ENCODE assay signal across 8 cellular contexts in genomic region chr5:28344803-28345433, GRCh38.
DNase-seq lines count a peak whose midpoint lies in the region; ATAC-seq, FAIRE-seq and TF ChIP-seq lines count a peak whose summit lies in the region.

No MANE protein-coding gene starts in this region.

- H3K4ac ChIP-seq in H9 (ENCODE audit: low read depth, low read length) (no peak overlapping the region), H1 (replicated peaks; ENCODE audit: insufficient read length, low read depth, low read length) (no peak overlapping the region)

- no CpG with 5 or more reads among the region's 5 CpGs for WGBS in H9 (ENCODE audit: extremely low coverage, insufficient read length, low lambda C conversion rate)
- WGBS in H1 (ENCODE audit: extremely low coverage in 1 of 2, insufficient coverage in 1 of 2, insufficient read length in 1 of 2, insufficient replicate concordance in 2 of 2, low coverage in 1 of 2, low lambda C conversion rate in 2 of 2, missing lambda C conversion rate in 1 of 2), 2 experiments = 28% methylated on average over 5 of the region's 5 CpGs; no CpG with 5 or more reads in 1 of the 2 experiments
- 19% methylated on average over 5 of the region's 5 CpGs for whole genome bisulfite sequencing in smooth muscle cell (ENCODE audit: low lambda C conversion rate)

- no peak overlapping the region for H3K18ac ChIP-seq in H9 (ENCODE audit: insufficient read length, low read depth, low read length)
- H3K18ac ChIP-seq in H1 (ENCODE audit: extremely low read depth, low read length) = no peak overlapping the region

- H2BK120ac ChIP-seq in H9 (ENCODE audit: low read depth, low read length, poor library complexity, severe bottlenecking) (no peak overlapping the region), H1 (replicated peaks; ENCODE audit: low read depth, low read length) (no peak overlapping the region)

- H3K9ac ChIP-seq in H9 (ENCODE audit: extremely low read depth, insufficient read length, low read length) = no peak overlapping the region
- no peak overlapping the region for H3K9ac ChIP-seq in H1 (replicated peaks in 1 of 4; ENCODE audit: extremely low read depth in 1 of 4, low read depth in 3 of 4, low read length in 3 of 4)
- peak overlapping the region; percentile 47 for H3K9ac ChIP-seq in smooth muscle cell (ENCODE audit: low read depth)

- H3K79me1 ChIP-seq in H9 (ENCODE audit: insufficient read depth, low read depth, low read length, poor library complexity, severe bottlenecking) (no peaks in the 10 kb centered on the region), H1 (ENCODE audit: low read depth, low read length) (no peaks in the 10 kb centered on the region)

- CTCF ChIA-PET in H1 (lab: Charles Lee; ENCODE audit: partially characterized antibody) = interaction anchor here (0.6 to 3.8 kb wide), 32 partner anchors 9 to 1257 kb away, joined by 3 to 22 read pairs (median 4); no protein-coding TSS in a partner anchor
- CTCF ChIA-PET in T-cell (lab: Charles Lee) = no interaction called here

- H3K36me3 ChIP-seq in H1 (ENCODE audit: control insufficient read depth in 2 of 4, insufficient read depth in 4 of 4, low read length in 3 of 4) (no peaks in the 10 kb centered on the region), smooth muscle cell (ENCODE audit: low read depth) (no peaks in the 10 kb centered on the region)

- peak; percentile 90 for FAIRE-seq in H1 (lab: Jason Lieb, UNC)

- H3K27me3 Mint-ChIP-seq in H9 (ENCODE audit: low read depth) (no peaks in the 10 kb centered on the region), T-cell (no peaks in the 10 kb centered on the region)
- H3K27me3 Mint-ChIP-seq in activated naive CD8-positive, alpha-beta T cell treated with anti-CD3 and anti-CD28 coated beads, Interleukin-2, amount 50 U/mL, for 24 hours = no peaks in the 10 kb centered on the region

- H4K20me1 ChIP-seq in H9 (ENCODE audit: control insufficient read depth, insufficient read depth, insufficient read length) (no peaks in the 10 kb centered on the region), H1 (replicated peaks in 1 of 2; ENCODE audit: control insufficient read depth in 1 of 2, insufficient read depth in 2 of 2, low read length in 2 of 2) (no peaks in the 10 kb centered on the region), smooth muscle cell (ENCODE audit: low read depth) (no peaks in the 10 kb centered on the region)

- peak; percentile 85 to 86 for TF ChIP-seq RAD21 in H1 (IDR thresholded peaks at IDR 0.05 in 1 of 2, conservative IDR thresholded peaks at IDR 0.05 in 1 of 2; ENCODE audit: low read depth in 2 of 2, low read length in 2 of 2)

- H3K23me2 ChIP-seq in H9 (ENCODE audit: insufficient read length, low read depth, low read length, poor library complexity, severe bottlenecking) (no peaks in the 10 kb centered on the region), H1 (ENCODE audit: low read depth, low read length) (no peaks in the 10 kb centered on the region)

- H3F3A ChIP-seq in smooth muscle cell (ENCODE audit: low read depth) = no peaks in the 10 kb centered on the region

- TF ChIP-seq POLR2A in H1 (IDR thresholded peaks at IDR 0.05; ENCODE audit: control extremely low read depth in 1 of 2, low read depth in 2 of 2, low read length in 2 of 2) = no peak

- H4K5ac ChIP-seq in H9 (ENCODE audit: insufficient read length, low read depth, low read length) (no peak overlapping the region), H1 (ENCODE audit: insufficient read length, low read depth, low read length) (no peak overlapping the region)

- H2AFZ ChIP-seq in H9 (ENCODE audit: low read length) = no peak overlapping the region
- H2AFZ ChIP-seq in H1 (ENCODE audit: low read length) = peak overlapping the region; percentile 80; the same call in 1 of the 2 replicates
- H2AFZ ChIP-seq in smooth muscle cell (ENCODE audit: low read depth) = peak overlapping the region; percentile 82

- peak; percentile 49 for DNase-seq in A172 (ENCODE audit: low spot score)
- peak; percentile 29 for DNase-seq in H9
- DNase-seq in NCI-H82 treated with DMSO at 0.1 percent for 48 hours (lab: John Stamatoyannopoulos, UW; ENCODE audit: unreplicated experiment) = peak; percentile 53
- DNase-seq in H1 (ENCODE audit: low read depth in 1 of 2, low spot score in 2 of 2) = peak in 1 of 2 experiments; percentile 2
- no peak for DNase-seq in smooth muscle cell (lab: John Stamatoyannopoulos, UW; ENCODE audit: unreplicated experiment)
- DNase-seq in GM19240 (ENCODE audit: insufficient read length, low spot score) = no peak
- no peak for DNase-seq in T-cell
- DNase-seq in activated naive CD8-positive, alpha-beta T cell treated with anti-CD3 and anti-CD28 coated beads, Interleukin-2, amount 50 U/mL, for 24 hours = no peak

- H3K36me3 Mint-ChIP-seq in H9 (ENCODE audit: insufficient read depth in 1 of 3, low read depth in 3 of 3) = peaks cover 0 to 10% (median 3%) of the 10 kb centered on the region in 3 experiments; a peak in 2 of 7 replicates
- H3K36me3 Mint-ChIP-seq in T-cell = no peaks in the 10 kb centered on the region
- H3K36me3 Mint-ChIP-seq in activated naive CD8-positive, alpha-beta T cell treated with anti-CD3 and anti-CD28 coated beads, Interleukin-2, amount 50 U/mL, for 24 hours (ENCODE audit: low read depth) = no peaks in the 10 kb centered on the region

- H3K27me3 ChIP-seq in H9 (ENCODE audit: insufficient read depth, low read length) (no peaks in the 10 kb centered on the region), H1 (replicated peaks in 1 of 4; ENCODE audit: control insufficient read depth in 3 of 4, extremely low read depth in 1 of 4, insufficient read depth in 3 of 4, low read length in 3 of 4) (no peaks in the 10 kb centered on the region), smooth muscle cell (ENCODE audit: low read depth) (no peaks in the 10 kb centered on the region)

- POLR2A ChIA-PET in H1 (lab: Charles Lee; ENCODE audit: partially characterized antibody) (interaction anchor here (0.9 kb wide), 1 partner anchor 11 kb away, joined by 3 read pairs; no protein-coding TSS in a partner anchor), T-cell (lab: Charles Lee) (no interaction called here)

- no peak overlapping the region for H2BK12ac ChIP-seq in H9 (ENCODE audit: insufficient read length, low read depth, low read length)
- no peak overlapping the region for H2BK12ac ChIP-seq in H1 (ENCODE audit: low read depth, low read length)

- H3K14ac ChIP-seq in H9 (ENCODE audit: insufficient read depth, low read length) = no peak overlapping the region
- H3K14ac ChIP-seq in H1 (ENCODE audit: insufficient read length) = no peak overlapping the region

- H3T11ph ChIP-seq in H9 (ENCODE audit: low read length) = no peak overlapping the region

- H3K9me3 Mint-ChIP-seq in H9 (peaks cover 3 to 10% of the 10 kb centered on the region in 2 experiments; a peak in 3 of 5 replicates), T-cell (peaks cover 12 to 15% (median 12%) of the 10 kb centered on the region in 3 donors)
- peaks cover 13% of the 10 kb centered on the region for H3K9me3 Mint-ChIP-seq in activated naive CD8-positive, alpha-beta T cell treated with anti-CD3 and anti-CD28 coated beads, Interleukin-2, amount 50 U/mL, for 24 hours

- no peak overlapping the region for H4K8ac ChIP-seq in H9 (replicated peaks; ENCODE audit: insufficient read length, low read depth, low read length)
- H4K8ac ChIP-seq in H1 (ENCODE audit: extremely low read depth, insufficient read depth, low read length) = no peak overlapping the region

- no peaks in the 10 kb centered on the region for H3K4me1 ChIP-seq in H9 (ENCODE audit: insufficient read depth, low read length)
- H3K4me1 ChIP-seq in H1 (replicated peaks in 1 of 4; ENCODE audit: control insufficient read depth in 3 of 4, insufficient read depth in 4 of 4, low read length in 3 of 4) = no peaks in the 10 kb centered on the region
- H3K4me1 ChIP-seq in smooth muscle cell (ENCODE audit: low read depth) = no peaks in the 10 kb centered on the region

- H3K4me3 ChIP-seq in H1 (ENCODE audit: extremely low read depth in 1 of 4, insufficient read depth in 2 of 4, low read depth in 3 of 4, low read length in 4 of 4) (no peak overlapping the region), smooth muscle cell (peak overlapping the region; percentile 38)

- H2BK15ac ChIP-seq in H9 (ENCODE audit: low read depth, low read length) (no peak overlapping the region), H1 (ENCODE audit: low read length) (no peak overlapping the region)

- H3K4me1 Mint-ChIP-seq in H9 (no peaks in the 10 kb centered on the region), T-cell (no peaks in the 10 kb centered on the region)
- no peaks in the 10 kb centered on the region for H3K4me1 Mint-ChIP-seq in activated naive CD8-positive, alpha-beta T cell treated with anti-CD3 and anti-CD28 coated beads, Interleukin-2, amount 50 U/mL, for 24 hours

- H3K27ac Mint-ChIP-seq in H9 (no peak overlapping the region), T-cell (no peak overlapping the region)
- H3K27ac Mint-ChIP-seq in activated naive CD8-positive, alpha-beta T cell treated with anti-CD3 and anti-CD28 coated beads, Interleukin-2, amount 50 U/mL, for 24 hours = no peak overlapping the region

- H3K9me3 ChIP-seq in H9 (ENCODE audit: control insufficient read depth, low read depth, low read length) (no peaks in the 10 kb centered on the region), H1 (ENCODE audit: insufficient read depth in 2 of 2, low read depth in 1 of 2, low read length in 1 of 2) (no peaks in the 10 kb centered on the region), smooth muscle cell (replicated peaks; ENCODE audit: low read depth) (no peaks in the 10 kb centered on the region)

- H3K27ac ChIP-seq in H9 (ENCODE audit: insufficient read length, low read depth, low read length) = no peak overlapping the region
- no peak overlapping the region for H3K27ac ChIP-seq in H1 (ENCODE audit: low read depth, low read length)
- H3K27ac ChIP-seq in smooth muscle cell (ENCODE audit: low read depth) = no peak overlapping the region

- no peak for TF ChIP-seq EP300 in H1 (IDR thresholded peaks at IDR 0.05; ENCODE audit: borderline replicate concordance in 1 of 2, low read depth in 2 of 2, low read length in 2 of 2)

- H3K79me2 ChIP-seq in H9 (ENCODE audit: insufficient read depth, low read length) = no peaks in the 10 kb centered on the region
- no peaks in the 10 kb centered on the region for H3K79me2 ChIP-seq in H1 (ENCODE audit: control insufficient read depth in 1 of 2, insufficient read depth in 2 of 2, low read length in 2 of 2)
- H3K79me2 ChIP-seq in smooth muscle cell (ENCODE audit: low read depth) = no peaks in the 10 kb centered on the region

- TF ChIP-seq CTCF in H9 (conservative IDR thresholded peaks at IDR 0.05) = peak; percentile 86
- peak in 2 of 3 experiments; percentile 55 to 70; a peak in 2 of 4 replicates for TF ChIP-seq CTCF in H1 (IDR thresholded peaks at IDR 0.05; ENCODE audit: control extremely low read depth in 1 of 3, insufficient read depth in 1 of 3, low read depth in 1 of 3, low read length in 3 of 3)
- peak; percentile 77 for TF ChIP-seq CTCF in smooth muscle cell (IDR thresholded peaks at IDR 0.05; ENCODE audit: borderline replicate concordance, insufficient read depth, poor library complexity, severe bottlenecking)

- no peak overlapping the region for H3K4me3 Mint-ChIP-seq in H9
- H3K4me3 Mint-ChIP-seq in T-cell = no peak overlapping the region
- H3K4me3 Mint-ChIP-seq in activated naive CD8-positive, alpha-beta T cell treated with anti-CD3 and anti-CD28 coated beads, Interleukin-2, amount 50 U/mL, for 24 hours = no peak overlapping the region

- H3K23ac ChIP-seq in H9 (ENCODE audit: insufficient read length, low read depth, low read length) (no peak overlapping the region), H1 (ENCODE audit: insufficient read length) (no peak overlapping the region)

- no peak overlapping the region for H2BK5ac ChIP-seq in H9 (ENCODE audit: insufficient read length, low read length)
- no peak overlapping the region for H2BK5ac ChIP-seq in H1 (ENCODE audit: low read depth, low read length)

- H4K91ac ChIP-seq in H9 (ENCODE audit: insufficient read length, low read depth, low read length) (no peak overlapping the region), H1 (replicated peaks; ENCODE audit: insufficient read length, low read length) (no peak overlapping the region)

- no peak overlapping the region for H3K56ac ChIP-seq in H9 (ENCODE audit: insufficient read length, low read depth, low read length)
- H3K56ac ChIP-seq in H1 (replicated peaks; ENCODE audit: insufficient read length, low read depth, low read length) = no peak overlapping the region

- no peak for ATAC-seq in T-cell (replicated peaks in 1 of 4)
- ATAC-seq in activated naive CD8-positive, alpha-beta T cell treated with anti-CD3 and anti-CD28 coated beads, Interleukin-2, amount 50 U/mL, for 24 hours = no peak

- H2BK20ac ChIP-seq in H9 (ENCODE audit: low read depth, low read length, poor library complexity, severe bottlenecking) = no peak overlapping the region
- H2BK20ac ChIP-seq in H1 (ENCODE audit: low read length) = no peak overlapping the region

- H3K4me2 ChIP-seq in H9 (ENCODE audit: insufficient read depth, insufficient read length, low read length) (no peak overlapping the region), H1 (ENCODE audit: insufficient read depth in 1 of 2, low read depth in 2 of 2, low read length in 2 of 2) (no peak overlapping the region), smooth muscle cell (peak overlapping the region; percentile 78)

- no peak overlapping the region for H2AK5ac ChIP-seq in H9 (ENCODE audit: insufficient read length, low read length)
- no peak overlapping the region for H2AK5ac ChIP-seq in H1 (ENCODE audit: low read depth, low read length)

Comparison
In these comparisons a context has a peak if more than half of its experiments do, and no peak if none do; other contexts are left out.
1. DNase-seq: peak in A172 (single experiment), H9 (single experiment) and NCI-H82 treated with DMSO at 0.1 percent for 48 hours (single experiment); none in smooth muscle cell (single experiment), GM19240 (single experiment), T-cell (0 of 34) and activated naive CD8-positive, alpha-beta T cell treated with anti-CD3 and anti-CD28 coated beads, Interleukin-2, amount 50 U/mL, for 24 hours (single experiment).
2. Peak in every context shown above with its lines, with median percentiles within 50 percentile points of each other: CTCF ChIP-seq.